ENCODE assay signal across 9 cellular contexts in genomic region chr18:4007846-4008245, GRCh38.
"Had no signal": no experiment of that assay in that cellular context is flagged by ENCODE, and none has a peak within 500 bp of the region (broad histone marks: within the 10 kb centered on the region; RNA-seq: fewer than 3 reads in every experiment).

No MANE protein-coding gene starts in this region.

- ATAC-seq: HepG2, K562 had no signal

- DNase-seq: IMR-90, KBM-7, KG1 had no signal

- H3K4me2 ChIP-seq: KMS-11 had no signal

- H3K27ac ChIP-seq: HL-60, KMS-11 had no signal

- H3K36me3 Mint-ChIP-seq: IgD-negative memory B cell had no signal

- FAIRE-seq: HepG2, HTR-8/SVneo, K562 had no signal

- H3K4me3 Mint-ChIP-seq: IgD-negative memory B cell had no signal

- H3K9ac ChIP-seq: KMS-11 had no signal

- H3K27ac Mint-ChIP-seq: IgD-negative memory B cell had no signal

- H3K4me3 ChIP-seq: K562 had no signal
